24 cellular contexts compared by ENCODE assay signal in genomic region chrY:20929691-20930342, GRCh38.
"Had no signal": no experiment of that assay in that cellular context is flagged by ENCODE, and none has a peak within 500 bp of the region (broad histone marks: within the 10 kb centered on the region; RNA-seq: fewer than 3 reads in every experiment).

No MANE protein-coding gene starts in this region.

- H3K27me3 ChIP-seq: adrenal gland, breast epithelium, MG63 had no signal

- ATAC-seq: activated CD4-positive, alpha-beta T cell treated with anti-CD3 and anti-CD28 coated beads for 36 hours; activated CD8-positive, alpha-beta T cell treated with anti-CD3 and anti-CD28 coated beads for 36 hours; activated T-cell treated with anti-CD3 and anti-CD28 coated beads, Interleukin-2, amount 50 U/mL, for 72 hours; Right ventricle myocardium inferior; T-cell had no signal

- H3K4me2 ChIP-seq: PC-9 had no signal

- H3K4me1 ChIP-seq: adrenal gland, breast epithelium had no signal

- H3K9me3 ChIP-seq: adrenal gland, breast epithelium, MG63 had no signal

- H3K27ac ChIP-seq: adrenal gland, breast epithelium, PC-9, SK-N-MC, WERI-Rb-1 had no signal

- H3K4me3 ChIP-seq: adrenal gland, breast epithelium, MG63, PC-9, SK-N-MC had no signal

- H2AFZ ChIP-seq: PC-9 had no signal

- DNase-seq: activated CD4-positive, alpha-beta T cell treated with anti-CD3 and anti-CD28 coated beads for 36 hours; activated CD4-positive, alpha-beta T cell treated with anti-CD3 and anti-CD28 coated beads, Interleukin-2, amount 50 U/mL, for 1 hour; activated CD8-positive, alpha-beta memory T cell treated with anti-CD3 and anti-CD28 coated beads, Interleukin-2, amount 50 U/mL, for 4 hours; activated CD8-positive, alpha-beta T cell treated with anti-CD3 and anti-CD28 coated beads for 36 hours; activated naive CD4-positive, alpha-beta T cell treated with anti-CD3 and anti-CD28 coated beads, Interleukin-2, amount 50 U/mL, for 16 hours; activated naive CD8-positive, alpha-beta T cell treated with anti-CD3 and anti-CD28 coated beads, Interleukin-2, amount 10 ng/mL, durations not matched to agents 7 days and 5 days; activated T-cell treated with anti-CD3 and anti-CD28 coated beads, Interleukin-2, amount 50 U/mL, for 72 hours; adrenal gland; anterior cingulate cortex; caudate nucleus; KG1; MG63; MV-4-11; NCI-H1092 treated with DMSO at 0.1 percent for 48 hours; NCI-H1417 treated with DMSO at 0.1 percent for 48 hours; NCI-H1694; NCI-H2029; NCI-H524; PC-9; T-cell; WERI-Rb-1 had no signal

- H3K36me3 ChIP-seq: adrenal gland, breast epithelium, MG63, WERI-Rb-1 had no signal
